1 cellular context compared by ENCODE assay signal in the genomic region with DNA sequence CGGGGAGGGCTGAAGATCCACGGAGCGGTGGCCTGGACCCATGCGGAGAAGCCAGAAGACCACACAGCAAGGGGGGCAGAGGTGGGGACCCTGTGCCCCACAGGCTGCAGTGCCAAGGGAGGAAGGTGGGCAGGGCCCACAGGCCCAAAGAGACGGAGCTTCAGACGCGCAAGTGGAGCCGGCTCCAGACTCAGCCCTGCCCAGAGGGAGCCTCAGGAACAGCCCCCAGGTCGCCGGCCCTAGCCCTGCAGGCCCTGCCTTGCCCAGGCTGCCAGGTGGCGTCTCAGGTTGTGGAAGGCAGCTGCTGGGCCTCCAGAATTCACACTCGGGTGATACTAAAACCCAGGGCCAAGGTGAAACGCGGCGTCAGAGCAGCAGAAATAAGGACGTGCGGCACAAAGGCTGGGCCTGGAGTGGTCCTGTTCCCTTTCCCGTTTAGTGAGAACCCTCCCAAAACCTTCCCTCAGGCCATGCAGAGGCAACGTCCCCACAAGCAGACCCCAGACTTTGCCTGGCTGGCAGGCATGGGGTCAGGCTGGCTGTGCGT.
TF ChIP-seq lines count a peak whose summit lies in the region.

No MANE protein-coding gene starts in this region.

TF ChIP-seq in GM23338, 12 proteins besides CTCF, POLR2A, EP300 and RAD21 (continued from another document):
- TF ChIP-seq, protein P1, sequence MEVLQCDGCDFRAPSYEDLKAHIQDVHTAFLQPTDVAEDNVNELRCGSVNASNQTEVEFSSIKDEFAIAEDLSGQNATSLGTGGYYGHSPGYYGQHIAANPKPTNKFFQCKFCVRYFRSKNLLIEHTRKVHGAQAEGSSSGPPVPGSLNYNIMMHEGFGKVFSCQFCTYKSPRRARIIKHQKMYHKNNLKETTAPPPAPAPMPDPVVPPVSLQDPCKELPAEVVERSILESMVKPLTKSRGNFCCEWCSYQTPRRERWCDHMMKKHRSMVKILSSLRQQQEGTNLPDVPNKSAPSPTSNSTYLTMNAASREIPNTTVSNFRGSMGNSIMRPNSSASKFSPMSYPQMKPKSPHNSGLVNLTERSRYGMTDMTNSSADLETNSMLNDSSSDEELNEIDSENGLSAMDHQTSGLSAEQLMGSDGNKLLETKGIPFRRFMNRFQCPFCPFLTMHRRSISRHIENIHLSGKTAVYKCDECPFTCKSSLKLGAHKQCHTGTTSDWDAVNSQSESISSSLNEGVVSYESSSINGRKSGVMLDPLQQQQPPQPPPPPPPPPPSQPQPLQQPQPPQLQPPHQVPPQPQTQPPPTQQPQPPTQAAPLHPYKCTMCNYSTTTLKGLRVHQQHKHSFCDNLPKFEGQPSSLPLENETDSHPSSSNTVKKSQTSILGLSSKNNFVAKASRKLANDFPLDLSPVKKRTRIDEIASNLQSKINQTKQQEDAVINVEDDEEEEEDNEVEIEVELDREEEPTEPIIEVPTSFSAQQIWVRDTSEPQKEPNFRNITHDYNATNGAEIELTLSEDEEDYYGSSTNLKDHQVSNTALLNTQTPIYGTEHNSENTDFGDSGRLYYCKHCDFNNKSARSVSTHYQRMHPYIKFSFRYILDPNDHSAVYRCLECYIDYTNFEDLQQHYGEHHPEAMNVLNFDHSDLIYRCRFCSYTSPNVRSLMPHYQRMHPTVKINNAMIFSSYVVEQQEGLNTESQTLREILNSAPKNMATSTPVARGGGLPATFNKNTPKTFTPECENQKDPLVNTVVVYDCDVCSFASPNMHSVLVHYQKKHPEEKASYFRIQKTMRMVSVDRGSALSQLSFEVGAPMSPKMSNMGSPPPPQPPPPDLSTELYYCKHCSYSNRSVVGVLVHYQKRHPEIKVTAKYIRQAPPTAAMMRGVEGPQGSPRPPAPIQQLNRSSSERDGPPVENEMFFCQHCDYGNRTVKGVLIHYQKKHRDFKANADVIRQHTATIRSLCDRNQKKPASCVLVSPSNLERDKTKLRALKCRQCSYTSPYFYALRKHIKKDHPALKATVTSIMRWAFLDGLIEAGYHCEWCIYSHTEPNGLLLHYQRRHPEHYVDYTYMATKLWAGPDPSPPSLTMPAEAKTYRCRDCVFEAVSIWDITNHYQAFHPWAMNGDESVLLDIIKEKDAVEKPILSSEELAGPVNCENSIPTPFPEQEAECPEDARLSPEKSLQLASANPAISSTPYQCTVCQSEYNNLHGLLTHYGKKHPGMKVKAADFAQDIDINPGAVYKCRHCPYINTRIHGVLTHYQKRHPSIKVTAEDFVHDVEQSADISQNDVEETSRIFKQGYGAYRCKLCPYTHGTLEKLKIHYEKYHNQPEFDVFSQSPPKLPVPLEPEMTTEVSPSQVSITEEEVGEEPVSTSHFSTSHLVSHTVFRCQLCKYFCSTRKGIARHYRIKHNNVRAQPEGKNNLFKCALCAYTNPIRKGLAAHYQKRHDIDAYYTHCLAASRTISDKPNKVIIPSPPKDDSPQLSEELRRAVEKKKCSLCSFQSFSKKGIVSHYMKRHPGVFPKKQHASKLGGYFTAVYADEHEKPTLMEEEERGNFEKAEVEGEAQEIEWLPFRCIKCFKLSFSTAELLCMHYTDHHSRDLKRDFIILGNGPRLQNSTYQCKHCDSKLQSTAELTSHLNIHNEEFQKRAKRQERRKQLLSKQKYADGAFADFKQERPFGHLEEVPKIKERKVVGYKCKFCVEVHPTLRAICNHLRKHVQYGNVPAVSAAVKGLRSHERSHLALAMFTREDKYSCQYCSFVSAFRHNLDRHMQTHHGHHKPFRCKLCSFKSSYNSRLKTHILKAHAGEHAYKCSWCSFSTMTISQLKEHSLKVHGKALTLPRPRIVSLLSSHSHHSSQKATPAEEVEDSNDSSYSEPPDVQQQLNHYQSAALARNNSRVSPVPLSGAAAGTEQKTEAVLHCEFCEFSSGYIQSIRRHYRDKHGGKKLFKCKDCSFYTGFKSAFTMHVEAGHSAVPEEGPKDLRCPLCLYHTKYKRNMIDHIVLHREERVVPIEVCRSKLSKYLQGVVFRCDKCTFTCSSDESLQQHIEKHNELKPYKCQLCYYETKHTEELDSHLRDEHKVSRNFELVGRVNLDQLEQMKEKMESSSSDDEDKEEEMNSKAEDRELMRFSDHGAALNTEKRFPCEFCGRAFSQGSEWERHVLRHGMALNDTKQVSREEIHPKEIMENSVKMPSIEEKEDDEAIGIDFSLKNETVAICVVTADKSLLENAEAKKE (CRISPR knock-in tag; IDR thresholded peaks at IDR 0.05), result no peak
- TF ChIP-seq EZH2 (IDR thresholded peaks at IDR 0.05; ENCODE audit: low read depth, unreplicated experiment), result no peak
- no peak for TF ChIP-seq ZNF114 (CRISPR knock-in tag; IDR thresholded peaks at IDR 0.05)
- TF ChIP-seq CREB1 (CRISPR knock-in tag; IDR thresholded peaks at IDR 0.05; ENCODE audit: low read depth), result no peak
- TF ChIP-seq, protein P2, sequence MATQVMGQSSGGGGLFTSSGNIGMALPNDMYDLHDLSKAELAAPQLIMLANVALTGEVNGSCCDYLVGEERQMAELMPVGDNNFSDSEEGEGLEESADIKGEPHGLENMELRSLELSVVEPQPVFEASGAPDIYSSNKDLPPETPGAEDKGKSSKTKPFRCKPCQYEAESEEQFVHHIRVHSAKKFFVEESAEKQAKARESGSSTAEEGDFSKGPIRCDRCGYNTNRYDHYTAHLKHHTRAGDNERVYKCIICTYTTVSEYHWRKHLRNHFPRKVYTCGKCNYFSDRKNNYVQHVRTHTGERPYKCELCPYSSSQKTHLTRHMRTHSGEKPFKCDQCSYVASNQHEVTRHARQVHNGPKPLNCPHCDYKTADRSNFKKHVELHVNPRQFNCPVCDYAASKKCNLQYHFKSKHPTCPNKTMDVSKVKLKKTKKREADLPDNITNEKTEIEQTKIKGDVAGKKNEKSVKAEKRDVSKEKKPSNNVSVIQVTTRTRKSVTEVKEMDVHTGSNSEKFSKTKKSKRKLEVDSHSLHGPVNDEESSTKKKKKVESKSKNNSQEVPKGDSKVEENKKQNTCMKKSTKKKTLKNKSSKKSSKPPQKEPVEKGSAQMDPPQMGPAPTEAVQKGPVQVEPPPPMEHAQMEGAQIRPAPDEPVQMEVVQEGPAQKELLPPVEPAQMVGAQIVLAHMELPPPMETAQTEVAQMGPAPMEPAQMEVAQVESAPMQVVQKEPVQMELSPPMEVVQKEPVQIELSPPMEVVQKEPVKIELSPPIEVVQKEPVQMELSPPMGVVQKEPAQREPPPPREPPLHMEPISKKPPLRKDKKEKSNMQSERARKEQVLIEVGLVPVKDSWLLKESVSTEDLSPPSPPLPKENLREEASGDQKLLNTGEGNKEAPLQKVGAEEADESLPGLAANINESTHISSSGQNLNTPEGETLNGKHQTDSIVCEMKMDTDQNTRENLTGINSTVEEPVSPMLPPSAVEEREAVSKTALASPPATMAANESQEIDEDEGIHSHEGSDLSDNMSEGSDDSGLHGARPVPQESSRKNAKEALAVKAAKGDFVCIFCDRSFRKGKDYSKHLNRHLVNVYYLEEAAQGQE (IDR thresholded peaks at IDR 0.05; ENCODE audit: unreplicated experiment), result no peak
- TF ChIP-seq NANOG (IDR thresholded peaks at IDR 0.05; ENCODE audit: borderline replicate concordance), result no peak
